10 cellular contexts compared by ENCODE assay signal in the genomic region with DNA sequence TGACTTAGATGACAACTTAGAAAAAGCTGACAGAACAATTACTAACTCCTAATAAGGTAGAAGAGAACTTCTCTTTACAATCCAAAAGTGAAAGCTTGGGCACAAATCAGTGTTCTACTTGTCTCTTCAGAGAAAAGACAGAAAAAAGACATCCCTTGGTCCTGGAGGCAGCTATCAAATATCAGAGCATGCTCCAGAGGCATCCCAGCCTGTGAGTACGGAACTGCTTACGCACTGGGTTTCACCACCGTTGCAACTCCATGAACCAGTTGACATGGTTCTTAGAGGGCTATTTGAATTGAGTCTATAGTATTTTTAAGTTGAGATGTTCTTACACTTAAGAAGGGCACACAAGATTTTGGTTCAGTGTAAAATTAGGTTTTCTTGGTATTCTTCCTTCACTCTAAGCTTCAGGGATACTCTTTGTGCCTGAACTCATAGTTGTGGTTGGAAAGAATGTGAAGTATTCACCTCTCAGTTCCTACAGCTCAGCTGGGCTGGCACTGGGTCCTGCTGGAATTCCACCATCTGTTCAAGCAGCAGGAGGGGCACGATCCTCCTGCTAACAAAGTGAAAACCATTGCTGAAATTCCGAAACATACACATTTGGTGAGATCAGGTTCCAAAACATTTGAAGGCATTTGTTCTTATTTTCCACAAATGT. TPM values are rescaled to one million over a fixed set of nuclear protein-coding genes. Genes with fewer than 3 reads are reported as not detected.
A peak's percentile ranks its signal among the peaks of the same experiment; 100 is the strongest.
DNase-seq lines count a peak whose midpoint lies in the region; ATAC-seq, FAIRE-seq and TF ChIP-seq lines count a peak whose summit lies in the region.
"Had no signal": no experiment of that assay in that cellular context is flagged by ENCODE, and none has a peak within 500 bp of the region (broad histone marks: within the 10 kb centered on the region; RNA-seq: fewer than 3 reads in every experiment).

No MANE protein-coding gene starts in this region.

- H3K4me1 Mint-ChIP-seq in neural progenitor cell = peaks cover 19% of the 10 kb centered on the region

- peaks cover 22% of the 10 kb centered on the region for H3K36me3 Mint-ChIP-seq in neural progenitor cell

- H3F3A ChIP-seq in neural progenitor cell (ENCODE audit: low read depth) = peaks cover 30% of the 10 kb centered on the region

- H3K27me3 Mint-ChIP-seq in neural progenitor cell (ENCODE audit: insufficient read depth, low read depth) = peaks cover 5% of the 10 kb centered on the region
- H3K27me3 Mint-ChIP-seq: stimulated activated naive CD8-positive, alpha-beta T cell treated with anti-CD3 and anti-CD28 coated beads, Interleukin-15, amount 100 ng/mL, for 72 hours had no signal

- H3K9me3 ChIP-seq in neural progenitor cell (ENCODE audit: low read depth) = no peaks in the 10 kb centered on the region

- peak overlapping the region; percentile 33 for H3K4me3 Mint-ChIP-seq in neural progenitor cell
- H3K4me3 Mint-ChIP-seq: stimulated activated naive CD8-positive, alpha-beta T cell treated with anti-CD3 and anti-CD28 coated beads, Interleukin-15, amount 100 ng/mL, for 72 hours had no signal

- H3K36me3 ChIP-seq in neural progenitor cell = peaks cover 10% of the 10 kb centered on the region

- H3K27ac ChIP-seq in neural progenitor cell = peak overlapping the region; percentile 80

- no peak overlapping the region for H3K9ac ChIP-seq in neural progenitor cell

- no peak for TF ChIP-seq CTCF in AG09309 (IDR thresholded peaks at IDR 0.05; ENCODE audit: control insufficient read depth, insufficient read depth, low read depth, low read length, missing control alignments)
- TF ChIP-seq CTCF in epithelial cell of esophagus (IDR thresholded peaks at IDR 0.05; ENCODE audit: insufficient read depth, low read depth, low read length, missing control alignments) = no peak
- TF ChIP-seq CTCF in neural progenitor cell (IDR thresholded peaks at IDR 0.05) = no peak

- H2AFZ ChIP-seq in neural progenitor cell (replicated peaks) = no peak overlapping the region

- peaks cover 13% of the 10 kb centered on the region for H4K20me1 ChIP-seq in neural progenitor cell (ENCODE audit: low read depth)

- no peak overlapping the region for H3K4me3 ChIP-seq in AG09309 (ENCODE audit: control insufficient read depth, low read depth, low read length)
- no peak overlapping the region for H3K4me3 ChIP-seq in epithelial cell of esophagus (ENCODE audit: low read length)
- no peak overlapping the region for H3K4me3 ChIP-seq in neural progenitor cell

- H3K4me1 ChIP-seq in neural progenitor cell = peaks cover 32% of the 10 kb centered on the region

- H3K27me3 ChIP-seq in neural progenitor cell = no peaks in the 10 kb centered on the region

- no peaks in the 10 kb centered on the region for H3K9me3 Mint-ChIP-seq in neural progenitor cell
- H3K9me3 Mint-ChIP-seq: stimulated activated naive CD8-positive, alpha-beta T cell treated with anti-CD3 and anti-CD28 coated beads, Interleukin-15, amount 100 ng/mL, for 72 hours had no signal

- DNase-seq in AG09309 (ENCODE audit: low read depth) = peak; percentile 78
- DNase-seq in RCC 7860 (ENCODE audit: low spot score) = peak; percentile 62
- DNase-seq in epithelial cell of esophagus (ENCODE audit: low read depth) = peak; percentile 51
- DNase-seq in neural progenitor cell (ENCODE audit: low spot score) = peak; percentile 79
- DNase-seq in midbrain (lab: John Stamatoyannopoulos, UW) = no peak
- no peak for DNase-seq in activated CD4-positive, CD25-positive, alpha-beta regulatory T cell (lab: John Stamatoyannopoulos, UW)
- DNase-seq: stimulated activated naive CD8-positive, alpha-beta T cell treated with anti-CD3 and anti-CD28 coated beads, Interleukin-15, amount 100 ng/mL, for 72 hours had no signal

- ATAC-seq in HG03280 (IDR thresholded peaks at IDR 0.05; ENCODE audit: unreplicated experiment) (no peak), GM19397 (IDR thresholded peaks at IDR 0.05; ENCODE audit: unreplicated experiment) (no peak)
- ATAC-seq: stimulated activated naive CD8-positive, alpha-beta T cell treated with anti-CD3 and anti-CD28 coated beads, Interleukin-15, amount 100 ng/mL, for 72 hours had no signal

- peak; percentile 83 for FAIRE-seq in RCC 7860 (lab: Jason Lieb, UNC)

- H3K79me2 ChIP-seq in neural progenitor cell (ENCODE audit: low read depth) = peaks cover 27% of the 10 kb centered on the region

- peak overlapping the region; percentile 40 for H3K4me2 ChIP-seq in neural progenitor cell

- no peak overlapping the region for H3K27ac Mint-ChIP-seq in neural progenitor cell
- H3K27ac Mint-ChIP-seq: stimulated activated naive CD8-positive, alpha-beta T cell treated with anti-CD3 and anti-CD28 coated beads, Interleukin-15, amount 100 ng/mL, for 72 hours had no signal

RNA-seq across cellular contexts. Expression of a gene that starts 6.3 kb away (rescaled TPM):
- total RNA-seq in neural progenitor cell (ENCODE audit: low replicate concordance) = 45.6 and 53.7 TPM in 2 replicates

RNA-seq across cellular contexts. Expression of a gene that starts 15.5 kb away (rescaled TPM):
- total RNA-seq in neural progenitor cell (ENCODE audit: low replicate concordance) = not detected in 2 replicates
- total RNA-seq: liver had no signal

RNA-seq across cellular contexts. Expression of a gene that starts 25.5 kb away (rescaled TPM):
- total RNA-seq in neural progenitor cell (ENCODE audit: low replicate concordance) = not detected in 2 replicates
- total RNA-seq: liver had no signal

RNA-seq across cellular contexts. Expression of a gene that starts 47.0 kb away (rescaled TPM):
- total RNA-seq in neural progenitor cell (ENCODE audit: low replicate concordance) = 16.0 and 17.6 TPM in 2 replicates

Comparison
In these comparisons a context has a peak if more than half of its experiments do, and no peak if none do; other contexts are left out.
1. DNase-seq: peak in AG09309 (single experiment), RCC 7860 (single experiment), epithelial cell of esophagus (single experiment) and neural progenitor cell (single experiment); none in midbrain (single experiment) and activated CD4-positive, CD25-positive, alpha-beta regulatory T cell (0 of 4).